Comparison of ENCODE assay signal across 1 cellular context in genomic region chr7:197413-198335, GRCh38.
TF ChIP-seq lines count a peak whose summit lies in the region.

No MANE protein-coding gene starts in this region.

TF ChIP-seq in HepG2, 621 proteins besides CTCF, POLR2A, EP300 and RAD21 (continued from another document and continues in another):
- TF ChIP-seq POGK (CRISPR knock-in tag; conservative IDR thresholded peaks at IDR 0.05) (no peak), ZNF33A (CRISPR knock-in tag; IDR thresholded peaks at IDR 0.05; ENCODE audit: borderline replicate concordance) (no peak), SNAI1 (CRISPR knock-in tag; IDR thresholded peaks at IDR 0.05; ENCODE audit: borderline replicate concordance) (no peak), JUND (CRISPR knock-in tag; IDR thresholded peaks at IDR 0.05) (no peak), ZC3H4 (CRISPR knock-in tag; IDR thresholded peaks at IDR 0.05; ENCODE audit: borderline replicate concordance) (no peak), PHF21A (CRISPR knock-in tag; IDR thresholded peaks at IDR 0.05) (no peak), JUN (CRISPR knock-in tag; IDR thresholded peaks at IDR 0.05) (no peak), KDM6A (CRISPR knock-in tag; IDR thresholded peaks at IDR 0.05; ENCODE audit: low read depth) (0 out of 2 replicates have a peak, but pooled peaks have one; percentile 35), HMG20A (CRISPR knock-in tag; IDR thresholded peaks at IDR 0.05; ENCODE audit: borderline replicate concordance) (no peak), REST (IDR thresholded peaks at IDR 0.05; ENCODE audit: borderline replicate concordance in 1 of 2, low read depth in 1 of 2, low read length in 2 of 2) (no peak), HDAC6 (IDR thresholded peaks at IDR 0.05; ENCODE audit: low read depth, low read length) (no peak), ZNF12 (CRISPR knock-in tag; IDR thresholded peaks at IDR 0.05) (no peak), ZKSCAN5 (CRISPR knock-in tag; IDR thresholded peaks at IDR 0.05) (no peak), AGO2 (optimal IDR thresholded peaks at IDR 0.05; ENCODE audit: low read depth, low read length) (peak; percentile 43), ZMYM3 (CRISPR knock-in tag; IDR thresholded peaks at IDR 0.05) (peak; percentile 90), GPBP1L1 (CRISPR knock-in tag; IDR thresholded peaks at IDR 0.05) (no peak), PLSCR1 (CRISPR knock-in tag; IDR thresholded peaks at IDR 0.05; ENCODE audit: borderline replicate concordance) (no peak), ZIK1 (CRISPR knock-in tag; IDR thresholded peaks at IDR 0.05; ENCODE audit: borderline replicate concordance, low read depth) (peak; percentile 65; the same call in 1 of the 2 replicates), AKAP8 (CRISPR knock-in tag; IDR thresholded peaks at IDR 0.05) (no peak), TCF7L2 (IDR thresholded peaks at IDR 0.05; ENCODE audit: low read depth, low read length) (no peak), SKIL (CRISPR knock-in tag; IDR thresholded peaks at IDR 0.05; ENCODE audit: borderline replicate concordance) (no peak), KDM5A (IDR thresholded peaks at IDR 0.05; ENCODE audit: borderline replicate concordance, low read length) (no peak), ZNF614 (CRISPR knock-in tag; IDR thresholded peaks at IDR 0.05; ENCODE audit: borderline replicate concordance) (0 out of 2 replicates have a peak, but pooled peaks have one; percentile 25), WIZ (CRISPR knock-in tag; IDR thresholded peaks at IDR 0.05) (no peak), ZNF563 (CRISPR knock-in tag; IDR thresholded peaks at IDR 0.05) (no peak), ZNF790 (CRISPR knock-in tag; IDR thresholded peaks at IDR 0.05; ENCODE audit: borderline replicate concordance) (no peak), ZHX2 (IDR thresholded peaks at IDR 0.05; ENCODE audit: low read depth) (no peak), ZHX2 (CRISPR knock-in tag; IDR thresholded peaks at IDR 0.05; ENCODE audit: borderline replicate concordance) (no peak), SP5 (CRISPR knock-in tag; IDR thresholded peaks at IDR 0.05; ENCODE audit: borderline replicate concordance, low read depth) (no peak), ZFP1 (CRISPR knock-in tag; IDR thresholded peaks at IDR 0.05) (no peak), MEF2D (CRISPR knock-in tag; IDR thresholded peaks at IDR 0.05) (no peak), ZSCAN5A (CRISPR knock-in tag; IDR thresholded peaks at IDR 0.05; ENCODE audit: borderline replicate concordance) (no peak), TGIF2 (CRISPR knock-in tag; IDR thresholded peaks at IDR 0.05) (no peak), HMGA1 (CRISPR knock-in tag; conservative IDR thresholded peaks at IDR 0.05) (no peak), JDP2 (CRISPR knock-in tag; IDR thresholded peaks at IDR 0.05; ENCODE audit: borderline replicate concordance) (no peak), YY1 (IDR thresholded peaks at IDR 0.05; ENCODE audit: insufficient read depth, insufficient replicate concordance, low read depth, low read length) (no peak), POLR2G (IDR thresholded peaks at IDR 0.05; ENCODE audit: low read depth, low read length) (0 out of 2 replicates have a peak, but pooled peaks have one; percentile 35), FLYWCH1 (CRISPR knock-in tag; IDR thresholded peaks at IDR 0.05) (no peak), RBM39 (IDR thresholded peaks at IDR 0.05; ENCODE audit: low read depth, low read length, poor library complexity, severe bottlenecking) (no peak), RFX5 (IDR thresholded peaks at IDR 0.05; ENCODE audit: low read depth, low read length) (no peak), ZNF704 (CRISPR knock-in tag; IDR thresholded peaks at IDR 0.05; ENCODE audit: borderline replicate concordance) (no peak), ZNF280B (CRISPR knock-in tag; IDR thresholded peaks at IDR 0.05; ENCODE audit: borderline replicate concordance) (peak; percentile 55; the same call in 1 of the 2 replicates), POGZ (CRISPR knock-in tag; IDR thresholded peaks at IDR 0.05) (0 out of 2 replicates have a peak, but pooled peaks have one; percentile 15), ZSCAN30 (CRISPR knock-in tag; IDR thresholded peaks at IDR 0.05) (no peak), ZKSCAN8 (CRISPR knock-in tag; IDR thresholded peaks at IDR 0.05; ENCODE audit: borderline replicate concordance) (no peak)
